ENCODE assay signal across 25 cellular contexts in genomic region chr22:19455585-19456370, GRCh38. TPM values are rescaled to one million over a fixed set of nuclear protein-coding genes. Genes with fewer than 3 reads are reported as not detected.
DNase-seq lines count a peak whose midpoint lies in the region; ATAC-seq and TF ChIP-seq lines count a peak whose summit lies in the region.
"Had no signal": no experiment of that assay in that cellular context is flagged by ENCODE, and none has a peak within 500 bp of the region (broad histone marks: within the 10 kb centered on the region; RNA-seq: fewer than 3 reads in every experiment).

No MANE protein-coding gene starts in this region.

- H3K27ac ChIP-seq in SK-N-SH (ENCODE audit: low read depth in 2 of 2, low read length in 1 of 2) (no peak overlapping the region), HEK293 (ENCODE audit: extremely low read depth, low read depth, low read length) (no peak overlapping the region), brain microvascular endothelial cell (no peak overlapping the region), mesenchymal stem cell (ENCODE audit: low read length, poor library complexity, severe bottlenecking) (no peak overlapping the region), body of pancreas (no peak overlapping the region)
- H3K27ac ChIP-seq: adrenal gland, cardiac muscle cell, KMS-11, neutrophil, stomach, transverse colon had no signal

- TF ChIP-seq POLR2A in body of pancreas (IDR thresholded peaks at IDR 0.05) = no peak

- H2AFZ ChIP-seq in SK-N-SH (ENCODE audit: low read depth) (no peak overlapping the region), mesenchymal stem cell (ENCODE audit: low read depth, low read length) (no peak overlapping the region)

- peaks cover 23% of the 10 kb centered on the region for H3K79me1 ChIP-seq in mesenchymal stem cell (replicated peaks; ENCODE audit: low read length, poor library complexity, severe bottlenecking)

- ATAC-seq in SK-N-SH treated with all-trans-retinoic acid at 6 μM for 48 hours (peak; percentile 55; the same call in 1 of the 3 replicates), body of pancreas (no peak), GM21737 (IDR thresholded peaks at IDR 0.05; ENCODE audit: unreplicated experiment) (no peak)
- ATAC-seq: CD8-positive, alpha-beta T cell had no signal

- TF ChIP-seq RAD21 in SK-N-SH (IDR thresholded peaks at IDR 0.05; ENCODE audit: low read length) = no peak

- H3K36me3 ChIP-seq in SK-N-SH (replicated peaks in 1 of 2; ENCODE audit: control insufficient read depth in 1 of 2, insufficient read depth in 2 of 2, low read length in 1 of 2) (peaks cover 72 to 74% of the 10 kb centered on the region in 2 experiments), HEK293 (ENCODE audit: control insufficient read depth in 2 of 2, insufficient read depth in 1 of 2, low read length in 2 of 2) (peaks cover 13 to 99% of the 10 kb centered on the region in 2 experiments; a peak in 2 of 3 replicates), brain microvascular endothelial cell (replicated peaks) (peaks cover 71% of the 10 kb centered on the region), mesenchymal stem cell (ENCODE audit: control insufficient read depth in 1 of 2, insufficient read depth in 2 of 2, low read depth in 1 of 2, low read length in 2 of 2) (peaks cover 62 to 91% of the 10 kb centered on the region in 2 experiments), body of pancreas (replicated peaks in 1 of 2; ENCODE audit: insufficient read depth in 1 of 2, low read depth in 2 of 2) (peaks cover 0 to 28% of the 10 kb centered on the region in 2 donors)

- H2BK5ac ChIP-seq in mesenchymal stem cell (ENCODE audit: low read depth, low read length, poor library complexity, severe bottlenecking) = no peak overlapping the region

- TF ChIP-seq CTCF in SK-N-SH (IDR thresholded peaks at IDR 0.05) = no peak
- no peak for TF ChIP-seq CTCF in HEK293 (tag by site-specific recombination; IDR thresholded peaks at IDR 0.05)
- no peak for TF ChIP-seq CTCF in brain microvascular endothelial cell (IDR thresholded peaks at IDR 0.05; ENCODE audit: low read depth, low read length, missing control alignments)
- TF ChIP-seq CTCF in body of pancreas (IDR thresholded peaks at IDR 0.05) = no peak

- H3K9me2 ChIP-seq in SK-N-SH = no peaks in the 10 kb centered on the region

- in situ Hi-C loops in brain microvascular endothelial cell (cut with HindIII; ENCODE audit: low pct_ligation_motif_present, low sequenced_read_pairs) = no loop called here

- H3K27me3 ChIP-seq in SK-N-SH (ENCODE audit: insufficient read depth) (no peaks in the 10 kb centered on the region), brain microvascular endothelial cell (replicated peaks) (no peaks in the 10 kb centered on the region), mesenchymal stem cell (ENCODE audit: control insufficient read depth in 1 of 2, insufficient read depth in 1 of 2, low read length in 2 of 2) (no peaks in the 10 kb centered on the region), body of pancreas (no peaks in the 10 kb centered on the region)
- H3K27me3 ChIP-seq: adrenal gland, cardiac muscle cell, neutrophil, stomach, transverse colon had no signal

- H3K4me3 ChIP-seq in SK-N-SH (ENCODE audit: low read depth in 2 of 2, low read length in 1 of 2) (no peak overlapping the region), HEK293 (ENCODE audit: low read depth, low read length) (no peak overlapping the region), brain microvascular endothelial cell (ENCODE audit: low read depth, low read length) (no peak overlapping the region), mesenchymal stem cell (ENCODE audit: insufficient read depth in 1 of 2, low read depth in 1 of 2, low read length in 2 of 2) (no peak overlapping the region), body of pancreas (no peak overlapping the region)
- H3K4me3 ChIP-seq: adrenal gland, cardiac muscle cell, HAP-1, stomach, transverse colon had no signal

- no peak overlapping the region for H3K4me2 ChIP-seq in SK-N-SH
- H3K4me2 ChIP-seq in mesenchymal stem cell (ENCODE audit: low read length, poor library complexity, severe bottlenecking) = no peak overlapping the region
- H3K4me2 ChIP-seq: KMS-11 had no signal

- intact Hi-C loops in body of pancreas (cut with DNase I) = no loop called here

- no peak overlapping the region for H2BK15ac ChIP-seq in mesenchymal stem cell (ENCODE audit: low read depth, poor library complexity, severe bottlenecking)

- no peak overlapping the region for H3K9ac ChIP-seq in SK-N-SH
- H3K9ac ChIP-seq in mesenchymal stem cell (ENCODE audit: low read length) = no peak overlapping the region
- H3K9ac ChIP-seq: KMS-11 had no signal

- H2BK12ac ChIP-seq in mesenchymal stem cell (ENCODE audit: low read length in 2 of 2) = no peak overlapping the region

- H3K4ac ChIP-seq in mesenchymal stem cell (ENCODE audit: low read depth in 1 of 2, low read length in 2 of 2) = no peak overlapping the region

- no peak overlapping the region for H4K8ac ChIP-seq in mesenchymal stem cell (ENCODE audit: low read length)

- no peak overlapping the region for H4K91ac ChIP-seq in mesenchymal stem cell (ENCODE audit: low read length)

- no peak overlapping the region for H2AK5ac ChIP-seq in mesenchymal stem cell (ENCODE audit: low read length, severe bottlenecking)

- no peak for TF ChIP-seq EP300 in SK-N-SH (IDR thresholded peaks at IDR 0.05; ENCODE audit: borderline replicate concordance in 1 of 2, low read depth in 1 of 2, low read length in 1 of 2)

- H3K23ac ChIP-seq in mesenchymal stem cell (ENCODE audit: low read length in 2 of 2) = no peak overlapping the region

- no peaks in the 10 kb centered on the region for H3K4me1 ChIP-seq in SK-N-SH (ENCODE audit: control insufficient read depth in 1 of 2, insufficient read depth in 2 of 2, low read depth in 1 of 2, low read length in 1 of 2)
- H3K4me1 ChIP-seq in HEK293 (ENCODE audit: control insufficient read depth, insufficient read depth, low read length) = no peaks in the 10 kb centered on the region
- H3K4me1 ChIP-seq in mesenchymal stem cell (ENCODE audit: control insufficient read depth, insufficient read depth, low read depth, low read length) = peaks cover 3% of the 10 kb centered on the region
- no peaks in the 10 kb centered on the region for H3K4me1 ChIP-seq in body of pancreas
- H3K4me1 ChIP-seq: adrenal gland, stomach, transverse colon had no signal

- WGBS in SK-N-SH (ENCODE audit: low lambda C conversion rate) = 17% methylated on average over 2 of the region's 4 CpGs
- WGBS in mesenchymal stem cell = 67% methylated on average over 4 of the region's 4 CpGs
- 72 to 76% methylated on average over 2 to 4 of the region's 4 CpGs for whole genome bisulfite sequencing in body of pancreas, 2 donors

- H3K9me3 ChIP-seq in SK-N-SH = no peaks in the 10 kb centered on the region
- H3K9me3 ChIP-seq in HEK293 (ENCODE audit: control insufficient read depth, insufficient read depth, low read depth, low read length) = no peaks in the 10 kb centered on the region
- no peaks in the 10 kb centered on the region for H3K9me3 ChIP-seq in mesenchymal stem cell (ENCODE audit: control insufficient read depth, low read length)
- H3K9me3 ChIP-seq in body of pancreas = no peaks in the 10 kb centered on the region
- H3K9me3 ChIP-seq: adrenal gland, HAP-1, neutrophil, stomach, transverse colon had no signal

- POLR2A ChIA-PET in SK-N-SH (lab: Yijun Ruan, JAX) (no interaction called here), HEK293 (lab: Yijun Ruan, JAX) (interaction anchor here (0.9 kb wide), 1 partner anchor 24 kb away, joined by 3 read pairs; the partner anchor contains the start of gene HIRA)

- DNase-seq in SK-N-SH = no peak
- peak; percentile 11 for DNase-seq in brain microvascular endothelial cell
- peak; percentile 16 for DNase-seq in mesenchymal stem cell
- DNase-seq in amygdala (lab: John Stamatoyannopoulos, UW) = no peak
- no peak for DNase-seq in body of pancreas
- DNase-seq: 8988T; adrenal gland; CD8-positive, alpha-beta T cell; DMS153; GF-D8; kidney; NCI-H1048; NCI-H187; NCI-H526; RPMI8226; stimulated activated CD4-positive, alpha-beta T cell treated with anti-CD3 and anti-CD28 coated beads, Interleukin-4, amount 100 ng/mL, for 1 hour; stomach; transverse colon had no signal

- no peaks in the 10 kb centered on the region for H4K20me1 ChIP-seq in SK-N-SH (ENCODE audit: insufficient read depth)

- no peaks in the 10 kb centered on the region for H3K79me2 ChIP-seq in SK-N-SH (ENCODE audit: insufficient read depth)

- no peak overlapping the region for H2BK120ac ChIP-seq in mesenchymal stem cell (ENCODE audit: low read depth, low read length)

- H3K14ac ChIP-seq in mesenchymal stem cell (ENCODE audit: low read length in 2 of 2) = peak overlapping the region in 1 of 2 experiments; percentile 75

- peaks cover 2% of the 10 kb centered on the region for H3F3A ChIP-seq in SK-N-SH (replicated peaks; ENCODE audit: insufficient read depth)

- CTCF ChIA-PET in SK-N-SH (lab: Yijun Ruan, JAX) (interaction anchor here (1.3 kb wide), 2 partner anchors 8 to 174 kb away, joined by 4 read pairs; no protein-coding TSS in a partner anchor), HEK293 (lab: Yijun Ruan, JAX) (no interaction called here)

- H3K18ac ChIP-seq in mesenchymal stem cell (ENCODE audit: low read depth in 1 of 2, low read length in 2 of 2) = peak overlapping the region in 1 of 2 experiments; percentile 34

RNA-seq across cellular contexts. Expression of gene C22orf39, which starts 8.3 kb away (rescaled TPM):
- polyA plus RNA-seq in SK-N-SH (2012; rRNA removed) = 17.7 and 22.2 TPM in 2 replicates
- 21.1 and 21.7 TPM in 2 replicates for polyA plus RNA-seq in SK-N-SH (2012; cell fraction: cytosol; rRNA removed)
- 11.1 and 14.0 TPM in 2 replicates for polyA plus RNA-seq in SK-N-SH (2012; cell fraction: nucleus; rRNA removed)
- polyA plus RNA-seq in mesenchymal stem cell (2013, experiment 1 of 2) = 17.3 TPM
- polyA plus RNA-seq in mesenchymal stem cell (2013, experiment 2 of 2) = 18.6 TPM
- total RNA-seq in body of pancreas = 10 to 100 TPM; 36.1 to 49.8 TPM

RNA-seq across cellular contexts. Expression of gene UFD1, which starts 23.2 kb away (rescaled TPM):
- 111 and 122 TPM in 2 replicates for polyA plus RNA-seq in SK-N-SH (2012; rRNA removed)
- 91.4 and 107 TPM in 2 replicates for polyA plus RNA-seq in SK-N-SH (2012; cell fraction: cytosol; rRNA removed)
- 84.4 and 109 TPM in 2 replicates for polyA plus RNA-seq in SK-N-SH (2012; cell fraction: nucleus; rRNA removed)
- polyA plus RNA-seq in mesenchymal stem cell (2013, experiment 1 of 2) = 119 TPM
- polyA plus RNA-seq in mesenchymal stem cell (2013, experiment 2 of 2) = 115 TPM
- total RNA-seq in body of pancreas = 10 to 100 TPM; 13.2 to 27.2 TPM

RNA-seq across cellular contexts. Expression of gene MRPL40, which starts 23.4 kb away (rescaled TPM):
- 34.9 and 35.7 TPM in 2 replicates for polyA plus RNA-seq in SK-N-SH (2012; rRNA removed)
- polyA plus RNA-seq in SK-N-SH (2012; cell fraction: cytosol; rRNA removed) = 40.6 and 43.4 TPM in 2 replicates
- 12.7 and 17.4 TPM in 2 replicates for polyA plus RNA-seq in SK-N-SH (2012; cell fraction: nucleus; rRNA removed)
- polyA plus RNA-seq in mesenchymal stem cell (2013, experiment 1 of 2) = 39.0 TPM
- 39.5 TPM for polyA plus RNA-seq in mesenchymal stem cell (2013, experiment 2 of 2)
- 10 to 100 TPM in 1 of 2 donors, 1 to 10 TPM in 1; 4.0 to 13.5 TPM for total RNA-seq in body of pancreas

RNA-seq across cellular contexts. Expression of gene CDC45, which starts 23.9 kb away (rescaled TPM):
- polyA plus RNA-seq in SK-N-SH (2012; rRNA removed) = 23.6 and 26.4 TPM in 2 replicates
- polyA plus RNA-seq in SK-N-SH (2012; cell fraction: cytosol; rRNA removed) = 21.2 and 22.9 TPM in 2 replicates
- polyA plus RNA-seq in SK-N-SH (2012; cell fraction: nucleus; rRNA removed) = 37.9 and 38.2 TPM in 2 replicates
- 3.0 TPM for polyA plus RNA-seq in mesenchymal stem cell (2013, experiment 1 of 2)
- 2.6 TPM for polyA plus RNA-seq in mesenchymal stem cell (2013, experiment 2 of 2)
- not detected for total RNA-seq in body of pancreas

RNA-seq across cellular contexts. Expression of gene HIRA, which starts 24.2 kb away (rescaled TPM):
- polyA plus RNA-seq in SK-N-SH (2012; rRNA removed) = 20.2 and 21.0 TPM in 2 replicates
- 13.6 and 19.3 TPM in 2 replicates for polyA plus RNA-seq in SK-N-SH (2012; cell fraction: cytosol; rRNA removed)
- 21.0 and 23.4 TPM in 2 replicates for polyA plus RNA-seq in SK-N-SH (2012; cell fraction: nucleus; rRNA removed)
- polyA plus RNA-seq in mesenchymal stem cell (2013, experiment 1 of 2) = 13.4 TPM
- polyA plus RNA-seq in mesenchymal stem cell (2013, experiment 2 of 2) = 13.6 TPM
- 10 to 100 TPM; 10.6 to 12.9 TPM for total RNA-seq in body of pancreas

Comparison
In these comparisons a context has a peak if more than half of its experiments do, and no peak if none do; other contexts are left out.
1. DNase-seq: peak in brain microvascular endothelial cell (single experiment) and mesenchymal stem cell (single experiment); none in SK-N-SH (single experiment), amygdala (0 of 56) and body of pancreas (0 of 4).